31 cellular contexts compared by ENCODE assay signal in genomic region chr4:3231431-3231980, GRCh38. TPM values are rescaled to one million over a fixed set of nuclear protein-coding genes. Genes with fewer than 3 reads are reported as not detected.
DNase-seq lines count a peak whose midpoint lies in the region; ATAC-seq and TF ChIP-seq lines count a peak whose summit lies in the region.
"Had no signal": no experiment of that assay in that cellular context is flagged by ENCODE, and none has a peak within 500 bp of the region (broad histone marks: within the 10 kb centered on the region; RNA-seq: fewer than 3 reads in every experiment).

No MANE protein-coding gene starts in this region.

- H3K27ac ChIP-seq in upper lobe of left lung = no peak overlapping the region
- H3K27ac ChIP-seq: heart left ventricle, neural progenitor cell, right lobe of liver, WERI-Rb-1 had no signal

- H3K9me3 Mint-ChIP-seq in endothelial cell (ENCODE audit: unreplicated experiment) = no peaks in the 10 kb centered on the region
- H3K9me3 Mint-ChIP-seq: neural progenitor cell; stimulated activated memory B cell treated with anti-CD40 and anti-IgM and Interleukin-4, amounts not matched to agents 10 μg/mL and 1 μg/mL and 100 μg/mL, for 72 hours had no signal

- peak overlapping the region; percentile 56 for H3K4me3 Mint-ChIP-seq in endothelial cell (ENCODE audit: unreplicated experiment)
- H3K4me3 Mint-ChIP-seq: activated naive CD8-positive, alpha-beta T cell treated with anti-CD3 and anti-CD28 coated beads, Interleukin-2, amount 10 ng/mL, durations not matched to agents 7 days and 5 days; neural progenitor cell; stimulated activated memory B cell treated with anti-CD40 and anti-IgM and Interleukin-4, amounts not matched to agents 10 μg/mL and 1 μg/mL and 100 μg/mL, for 72 hours had no signal

- peaks cover 0 to 5% (median under 1%) of the 10 kb centered on the region in 4 donors for H3K4me1 ChIP-seq in upper lobe of left lung
- H3K4me1 ChIP-seq: neural progenitor cell, right lobe of liver had no signal

- TF ChIP-seq POLR2A in upper lobe of left lung (IDR thresholded peaks at IDR 0.05) = no peak

- peaks cover 39 to 92% (median 84%) of the 10 kb centered on the region in 4 donors for H3K36me3 ChIP-seq in upper lobe of left lung
- H3K36me3 ChIP-seq: neural progenitor cell had no signal

- WGBS in upper lobe of left lung, 2 donors = 81 to 92% methylated on average over 4 to 10 of the region's 10 CpGs

- peaks cover 14% of the 10 kb centered on the region for H3K27me3 Mint-ChIP-seq in endothelial cell (ENCODE audit: unreplicated experiment)
- H3K27me3 Mint-ChIP-seq: activated naive CD8-positive, alpha-beta T cell treated with anti-CD3 and anti-CD28 coated beads, Interleukin-2, amount 10 ng/mL, durations not matched to agents 7 days and 5 days; stimulated activated memory B cell treated with anti-CD40 and anti-IgM and Interleukin-4, amounts not matched to agents 10 μg/mL and 1 μg/mL and 100 μg/mL, for 72 hours had no signal

- DNase-seq in GM20000 (ENCODE audit: low spot score) (peak; percentile 15), MV-4-11 (lab: John Stamatoyannopoulos, UW) (peak; percentile 22), endothelial cell (ENCODE audit: low spot score) (no peak), occipital lobe (lab: John Stamatoyannopoulos, UW) (peak; percentile 49), upper lobe of left lung (no peak), Kasumi-1 (lab: John Stamatoyannopoulos, UW) (no peak)
- DNase-seq: activated CD4-positive, alpha-beta T cell treated with anti-CD3 and anti-CD28 coated beads, Interleukin-2, amount 50 U/mL, for 1 hour; activated CD8-positive, alpha-beta memory T cell treated with anti-CD3 and anti-CD28 coated beads, Interleukin-2, amount 50 U/mL, for 4 hours; activated naive CD8-positive, alpha-beta T cell treated with anti-CD3 and anti-CD28 coated beads, Interleukin-2, amount 10 ng/mL, durations not matched to agents 7 days and 5 days; C1 segment of cervical spinal cord; effector CD4-positive, alpha-beta T cell; EL; foreskin fibroblast; IMR-90; kidney glomerular epithelial cell; NCI-H1092 treated with DMSO at 0.1 percent for 48 hours; NCI-H187 treated with DMSO at 0.1 percent for 48 hours; NCI-H2171 treated with DMSO at 0.1 percent for 48 hours; NCI-H510A treated with DMSO at 0.1 percent for 48 hours; NK-92 treated with Interleukin-12 subunit alpha and Interleukin-12 subunit beta, amount 100 ng/mL, for 24 hours; PC-3; SHP77 treated with DMSO at 0.1 percent for 48 hours; stimulated activated CD4-positive, alpha-beta T cell treated with anti-CD3 and anti-CD28 coated beads, Interleukin-12 subunit alpha, Interleukin-12 subunit beta, amount 100 ng/mL, for 4 hours; stimulated activated CD4-positive, alpha-beta T cell treated with anti-CD3 and anti-CD28 coated beads, Interleukin-4, amount 100 ng/mL, for 1 hour; WERI-Rb-1 had no signal

- no peaks in the 10 kb centered on the region for H3K9me3 ChIP-seq in upper lobe of left lung
- H3K9me3 ChIP-seq: heart left ventricle, right lobe of liver had no signal

- no peaks in the 10 kb centered on the region for H3K4me1 Mint-ChIP-seq in endothelial cell (ENCODE audit: unreplicated experiment)
- H3K4me1 Mint-ChIP-seq: activated naive CD8-positive, alpha-beta T cell treated with anti-CD3 and anti-CD28 coated beads, Interleukin-2, amount 10 ng/mL, durations not matched to agents 7 days and 5 days; neural progenitor cell; stimulated activated memory B cell treated with anti-CD40 and anti-IgM and Interleukin-4, amounts not matched to agents 10 μg/mL and 1 μg/mL and 100 μg/mL, for 72 hours had no signal

- no peak for TF ChIP-seq EP300 in upper lobe of left lung (IDR thresholded peaks at IDR 0.05)

- TF ChIP-seq CTCF in GM20000 (IDR thresholded peaks at IDR 0.05; ENCODE audit: extremely low read depth, missing control alignments) (no peak), endothelial cell (IDR thresholded peaks at IDR 0.05; ENCODE audit: unreplicated experiment) (no peak), upper lobe of left lung (IDR thresholded peaks at IDR 0.05) (no peak)

- ATAC-seq in upper lobe of left lung (ENCODE audit: low FRiP score in 2 of 2) (no peak), HG02610 (IDR thresholded peaks at IDR 0.05; ENCODE audit: unreplicated experiment) (no peak)
- ATAC-seq: heart left ventricle; PC-3; right lobe of liver; stimulated activated memory B cell treated with anti-CD40 and anti-IgM and Interleukin-4, amounts not matched to agents 10 μg/mL and 1 μg/mL and 100 μg/mL, for 72 hours had no signal

- no peaks in the 10 kb centered on the region for H3K27me3 ChIP-seq in upper lobe of left lung
- H3K27me3 ChIP-seq: heart left ventricle, neural progenitor cell, right lobe of liver had no signal

- H3K36me3 Mint-ChIP-seq in endothelial cell (ENCODE audit: low read depth, unreplicated experiment) = peaks cover 51% of the 10 kb centered on the region

- no peak overlapping the region for H3K27ac Mint-ChIP-seq in endothelial cell (ENCODE audit: unreplicated experiment)
- H3K27ac Mint-ChIP-seq: activated naive CD8-positive, alpha-beta T cell treated with anti-CD3 and anti-CD28 coated beads, Interleukin-2, amount 10 ng/mL, durations not matched to agents 7 days and 5 days; neural progenitor cell; stimulated activated memory B cell treated with anti-CD40 and anti-IgM and Interleukin-4, amounts not matched to agents 10 μg/mL and 1 μg/mL and 100 μg/mL, for 72 hours had no signal

- no peak overlapping the region for H3K4me3 ChIP-seq in upper lobe of left lung
- H3K4me3 ChIP-seq: heart left ventricle, neural progenitor cell, right lobe of liver had no signal

RNA-seq across cellular contexts. Expression of gene MSANTD1, which starts 17.5 kb away (rescaled TPM):
- total RNA-seq in endothelial cell (ENCODE audit: unreplicated experiment) (0.97 TPM), occipital lobe (5.9 TPM), upper lobe of left lung (1 to 10 TPM in 5 of 6 donors, under 1 TPM in 1; 1.00 to 7.3 (median 1.8) TPM)
- total RNA-seq: epithelial cell of proximal tubule had no signal

Comparison
In these comparisons a context has a peak if more than half of its experiments do, and no peak if none do; other contexts are left out.
1. DNase-seq: peak in GM20000 (single experiment), MV-4-11 (single experiment) and occipital lobe (single experiment); none in endothelial cell (single experiment), upper lobe of left lung (0 of 2) and Kasumi-1 (0 of 2).